Comparison of ENCODE assay signal across 17 cellular contexts in the genomic region with DNA sequence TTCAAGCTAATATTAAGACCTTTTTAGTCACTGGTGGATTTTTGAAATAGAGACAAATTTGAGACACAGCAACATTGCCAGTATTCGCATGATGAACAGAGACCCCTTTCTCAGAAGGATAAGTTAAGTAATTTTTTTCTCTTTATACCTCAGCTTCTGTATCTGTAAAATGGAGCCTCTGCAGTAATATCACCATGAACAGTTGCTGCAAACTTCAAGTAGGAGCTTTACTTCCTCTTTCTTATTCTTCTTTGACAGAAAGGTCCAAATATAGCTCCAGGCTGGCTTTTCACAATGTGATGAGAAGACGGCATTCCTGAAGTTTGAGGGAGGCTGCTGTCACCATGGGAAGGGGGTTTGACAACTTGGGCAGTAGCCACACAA.
"Had no signal": no experiment of that assay in that cellular context is flagged by ENCODE, and none has a peak within 500 bp of the region (broad histone marks: within the 10 kb centered on the region; RNA-seq: fewer than 3 reads in every experiment).

No MANE protein-coding gene starts in this region.

- H3K4me1 Mint-ChIP-seq: activated T-helper 17 cell treated with anti-CD3 and anti-CD28 coated beads, Interleukin-2, amount 50 U/mL, for 72 hours; stimulated activated naive CD8-positive, alpha-beta T cell treated with anti-CD3 and anti-CD28 coated beads, Interleukin-15, amount 100 ng/mL, for 72 hours had no signal

- H3K27me3 Mint-ChIP-seq: activated T-helper 17 cell treated with anti-CD3 and anti-CD28 coated beads, Interleukin-2, amount 50 U/mL, for 72 hours; effector memory CD8-positive, alpha-beta T cell; stimulated activated naive CD8-positive, alpha-beta T cell treated with anti-CD3 and anti-CD28 coated beads, Interleukin-15, amount 100 ng/mL, for 72 hours had no signal

- H3K27ac Mint-ChIP-seq: activated T-helper 17 cell treated with anti-CD3 and anti-CD28 coated beads, Interleukin-2, amount 50 U/mL, for 72 hours; effector memory CD8-positive, alpha-beta T cell; stimulated activated naive CD8-positive, alpha-beta T cell treated with anti-CD3 and anti-CD28 coated beads, Interleukin-15, amount 100 ng/mL, for 72 hours; WTC11 had no signal

- DNase-seq: activated CD4-positive, alpha-beta T cell treated with anti-CD3 and anti-CD28 coated beads for 48 hours; activated naive CD4-positive, alpha-beta T cell treated with anti-CD3 and anti-CD28 coated beads, Interleukin-2, amount 50 U/mL, for 16 hours; central memory CD4-positive, alpha-beta T cell; cortex of kidney; effector memory CD8-positive, alpha-beta T cell; kidney glomerular epithelial cell; stimulated activated CD4-positive, alpha-beta T cell treated with anti-CD3 and anti-CD28 coated beads, Interleukin-15, amount 100 ng/mL, for 24 hours; stimulated activated CD4-positive, alpha-beta T cell treated with anti-CD3 and anti-CD28 coated beads, Interleukin-4, amount 100 ng/mL, for 24 hours; stimulated activated naive CD8-positive, alpha-beta T cell treated with anti-CD3 and anti-CD28 coated beads, Interleukin-15, amount 100 ng/mL, for 72 hours; uterus had no signal

- ATAC-seq: activated T-helper 17 cell treated with anti-CD3 and anti-CD28 coated beads, Interleukin-2, amount 50 U/mL, for 72 hours; effector memory CD8-positive, alpha-beta T cell; gastroesophageal sphincter; WTC11 had no signal

- H3K4me3 Mint-ChIP-seq: activated T-helper 17 cell treated with anti-CD3 and anti-CD28 coated beads, Interleukin-2, amount 50 U/mL, for 72 hours; effector memory CD8-positive, alpha-beta T cell; mesothelial cell of epicardium; stimulated activated naive CD8-positive, alpha-beta T cell treated with anti-CD3 and anti-CD28 coated beads, Interleukin-15, amount 100 ng/mL, for 72 hours; WTC11 had no signal

- H3K36me3 Mint-ChIP-seq: mesothelial cell of epicardium, WTC11 had no signal

- H3K27ac ChIP-seq: adrenal gland, gastroesophageal sphincter, neutrophil, thoracic aorta, uterus had no signal

- H3K9me3 Mint-ChIP-seq: activated T-helper 17 cell treated with anti-CD3 and anti-CD28 coated beads, Interleukin-2, amount 50 U/mL, for 72 hours; mesothelial cell of epicardium; stimulated activated naive CD8-positive, alpha-beta T cell treated with anti-CD3 and anti-CD28 coated beads, Interleukin-15, amount 100 ng/mL, for 72 hours; WTC11 had no signal
